ENCODE assay signal across 8 cellular contexts in genomic region chr4:39469429-39470077, GRCh38. TPM values are rescaled to one million over a fixed set of nuclear protein-coding genes. Genes with fewer than 3 reads are reported as not detected.
A peak's percentile ranks its signal among the peaks of the same experiment; 100 is the strongest.
DNase-seq lines count a peak whose midpoint lies in the region; ATAC-seq and TF ChIP-seq lines count a peak whose summit lies in the region.

No MANE protein-coding gene starts in this region.

- no peaks in the 10 kb centered on the region for H4K20me1 ChIP-seq in H9 (ENCODE audit: control insufficient read depth, insufficient read depth, insufficient read length)

- H3K23me2 ChIP-seq in H9 (ENCODE audit: insufficient read length, low read depth, low read length, poor library complexity, severe bottlenecking): no peaks in the 10 kb centered on the region

- H3K36me3 ChIP-seq in colonic mucosa (no peaks in the 10 kb centered on the region), left lung (peaks cover 0 to 36% of the 10 kb centered on the region in 2 donors), suprapubic skin (peaks cover 41% of the 10 kb centered on the region)

- ATAC-seq in activated T-cell treated with anti-CD3 and anti-CD28 coated beads, Interleukin-2, amount 50 U/mL, for 4 hours: peak; percentile 60 to 65
- ATAC-seq in left lung: peak; percentile 96

- H3K4me2 ChIP-seq in H9 (ENCODE audit: insufficient read depth, insufficient read length, low read length): no peak overlapping the region

- H3K79me2 ChIP-seq in H9 (ENCODE audit: insufficient read depth, low read length): no peaks in the 10 kb centered on the region

- intact Hi-C loops in colonic mucosa (cut with DNase I): loop anchor here (5.0 kb wide), 1 partner anchor 508 kb away; the partner anchor contains the start of gene PDS5A
- intact Hi-C loops in left lung (cut with DNase I): no loop called here

- no peak overlapping the region for H2BK15ac ChIP-seq in H9 (ENCODE audit: low read depth, low read length)

- H2AK5ac ChIP-seq in H9 (ENCODE audit: insufficient read length, low read length): no peak overlapping the region

- no peak overlapping the region for H2BK20ac ChIP-seq in H9 (ENCODE audit: low read depth, low read length, poor library complexity, severe bottlenecking)

- no peaks in the 10 kb centered on the region for H3K9me3 Mint-ChIP-seq in activated T-cell treated with anti-CD3 and anti-CD28 coated beads, Interleukin-2, amount 50 U/mL, for 4 hours
- no peaks in the 10 kb centered on the region for H3K9me3 Mint-ChIP-seq in H9

- no peak overlapping the region for H4K5ac ChIP-seq in H9 (ENCODE audit: insufficient read length, low read depth, low read length)

- peaks cover 17% of the 10 kb centered on the region for H3K36me3 Mint-ChIP-seq in activated T-cell treated with anti-CD3 and anti-CD28 coated beads, Interleukin-2, amount 50 U/mL, for 4 hours (ENCODE audit: insufficient read depth)
- peaks cover 18 to 49% (median 40%) of the 10 kb centered on the region in 3 experiments for H3K36me3 Mint-ChIP-seq in H9 (ENCODE audit: insufficient read depth in 1 of 3, low read depth in 3 of 3)

- H3K14ac ChIP-seq in H9 (ENCODE audit: insufficient read depth, low read length): no peak overlapping the region

- no peak overlapping the region for H2BK5ac ChIP-seq in H9 (ENCODE audit: insufficient read length, low read length)

- H3K9ac ChIP-seq in H9 (ENCODE audit: extremely low read depth, insufficient read length, low read length): no peak overlapping the region
- H3K9ac ChIP-seq in colonic mucosa (ENCODE audit: low read depth in 2 of 2, low read length in 2 of 2): no peak overlapping the region

- no peaks in the 10 kb centered on the region for H3K27me3 Mint-ChIP-seq in activated T-cell treated with anti-CD3 and anti-CD28 coated beads, Interleukin-2, amount 50 U/mL, for 4 hours (ENCODE audit: low read depth)
- no peaks in the 10 kb centered on the region for H3K27me3 Mint-ChIP-seq in H9 (ENCODE audit: low read depth)

- no peaks in the 10 kb centered on the region for H3K4me1 ChIP-seq in H9 (ENCODE audit: insufficient read depth, low read length)
- no peaks in the 10 kb centered on the region for H3K4me1 ChIP-seq in colonic mucosa
- peaks cover 0 to 9% of the 10 kb centered on the region in 2 donors for H3K4me1 ChIP-seq in left lung
- peaks cover 12% of the 10 kb centered on the region for H3K4me1 ChIP-seq in suprapubic skin

- no peak for TF ChIP-seq POLR2A in suprapubic skin (IDR thresholded peaks at IDR 0.05)

- H3K27ac ChIP-seq in H9 (ENCODE audit: insufficient read length, low read depth, low read length): no peak overlapping the region
- H3K27ac ChIP-seq in colonic mucosa: no peak overlapping the region
- H3K27ac ChIP-seq in left lung: peak overlapping the region; percentile 35 to 69
- H3K27ac ChIP-seq in suprapubic skin: peak overlapping the region; percentile 45

- WGBS in H9 (ENCODE audit: extremely low coverage, insufficient read length, low lambda C conversion rate): no CpG with 5 or more reads among the region's 4 CpGs
- WGBS in suprapubic skin: 54% methylated on average over 4 of the region's 4 CpGs

- no peaks in the 10 kb centered on the region for H3K27me3 ChIP-seq in H9 (ENCODE audit: insufficient read depth, low read length)
- H3K27me3 ChIP-seq in colonic mucosa: no peaks in the 10 kb centered on the region
- H3K27me3 ChIP-seq in left lung: no peaks in the 10 kb centered on the region
- H3K27me3 ChIP-seq in suprapubic skin: no peaks in the 10 kb centered on the region

- H3K56ac ChIP-seq in H9 (ENCODE audit: insufficient read length, low read depth, low read length): no peak overlapping the region

- peak overlapping the region; percentile 82 to 93 (median 92); a peak in 4 of 7 replicates for H3K27ac Mint-ChIP-seq in H9

- no peak overlapping the region for H3K18ac ChIP-seq in H9 (ENCODE audit: insufficient read length, low read depth, low read length)

- no peak overlapping the region for H3K4me3 Mint-ChIP-seq in activated T-cell treated with anti-CD3 and anti-CD28 coated beads, Interleukin-2, amount 50 U/mL, for 4 hours
- H3K4me3 Mint-ChIP-seq in H9: no peak overlapping the region; a peak in 1 of 5 replicates

- no peak overlapping the region for H2AFZ ChIP-seq in H9 (ENCODE audit: low read length)

- no peaks in the 10 kb centered on the region for H3K79me1 ChIP-seq in H9 (ENCODE audit: insufficient read depth, low read depth, low read length, poor library complexity, severe bottlenecking)

- no peak overlapping the region for H4K91ac ChIP-seq in H9 (ENCODE audit: insufficient read length, low read depth, low read length)

- DNase-seq in activated T-cell treated with anti-CD3 and anti-CD28 coated beads, Interleukin-2, amount 50 U/mL, for 4 hours: no peak
- DNase-seq in activated T-cell treated with anti-CD3 and anti-CD28 coated beads for 4 hours (no peak), H9 (peak; percentile 70), M059J (ENCODE audit: low read depth) (peak; percentile 85), SHP77 (lab: John Stamatoyannopoulos, UW) (peak; percentile 25 to 32), colonic mucosa (peak; percentile 46), left lung (no peak), suprapubic skin (ENCODE audit: low spot score in 2 of 2) (no peak)

- no peak overlapping the region for H3K23ac ChIP-seq in H9 (ENCODE audit: insufficient read length, low read depth, low read length)

- H2BK120ac ChIP-seq in H9 (ENCODE audit: low read depth, low read length, poor library complexity, severe bottlenecking): no peak overlapping the region

- H4K8ac ChIP-seq in H9 (replicated peaks; ENCODE audit: insufficient read length, low read depth, low read length): no peak overlapping the region

- H3K4me1 Mint-ChIP-seq in activated T-cell treated with anti-CD3 and anti-CD28 coated beads, Interleukin-2, amount 50 U/mL, for 4 hours (ENCODE audit: low read depth): peaks cover 4% of the 10 kb centered on the region
- peaks cover 2 to 4% of the 10 kb centered on the region in 2 experiments; a peak in 1 of 4 replicates for H3K4me1 Mint-ChIP-seq in H9

- H3K4me3 ChIP-seq in colonic mucosa: no peak overlapping the region
- no peak overlapping the region for H3K4me3 ChIP-seq in left lung
- no peak overlapping the region for H3K4me3 ChIP-seq in suprapubic skin

- TF ChIP-seq CTCF in H9 (conservative IDR thresholded peaks at IDR 0.05) (peak; percentile 93), colonic mucosa (IDR thresholded peaks at IDR 0.05) (peak; percentile 69), left lung (IDR thresholded peaks at IDR 0.05) (peak; percentile 77 to 80), suprapubic skin (IDR thresholded peaks at IDR 0.05) (peak; percentile 70 to 72)

- H3K9me3 ChIP-seq in H9 (ENCODE audit: control insufficient read depth, low read depth, low read length) (no peaks in the 10 kb centered on the region), colonic mucosa (no peaks in the 10 kb centered on the region), left lung (no peaks in the 10 kb centered on the region), suprapubic skin (no peaks in the 10 kb centered on the region)

- no peak overlapping the region for H3T11ph ChIP-seq in H9 (ENCODE audit: low read length)

- H3K4ac ChIP-seq in H9 (ENCODE audit: low read depth, low read length): no peak overlapping the region

- TF ChIP-seq EP300 in suprapubic skin (IDR thresholded peaks at IDR 0.05): no peak

- H2BK12ac ChIP-seq in H9 (ENCODE audit: insufficient read length, low read depth, low read length): no peak overlapping the region

RNA-seq across cellular contexts. Expression of gene LIAS, which starts 10.7 kb away (rescaled TPM):
- 10 to 100 TPM; 36.2 to 38.7 (median 36.5) TPM for total RNA-seq in activated T-cell treated with anti-CD3 and anti-CD28 coated beads, Interleukin-2, amount 50 U/mL, for 4 hours
- 18.5 and 19.9 TPM in 2 replicates for total RNA-seq in H9 (2021)
- total RNA-seq in M059J (2014; rRNA removed; shearing (Covaris generic)): 6.7 and 10.4 TPM in 2 replicates
- 10 to 100 TPM; 21.1 to 28.3 TPM for total RNA-seq in colonic mucosa
- 10 to 100 TPM in 1 of 2 donors, 1 to 10 TPM in 1; 9.6 to 11.0 TPM for total RNA-seq in left lung
- total RNA-seq in suprapubic skin: 10 to 100 TPM in 3 of 4 donors, 1 to 10 TPM in 1; 8.9 to 21.4 (median 19.0) TPM

RNA-seq across cellular contexts. Expression of gene RPL9, which starts 10.8 kb away (rescaled TPM):
- total RNA-seq in activated T-cell treated with anti-CD3 and anti-CD28 coated beads, Interleukin-2, amount 50 U/mL, for 4 hours: 1,000 to 10,000 TPM; 2,182 to 2,398 (median 2,351) TPM
- 1,871 and 1,888 TPM in 2 replicates for total RNA-seq in H9 (2021)
- 1,320 and 3,545 TPM in 2 replicates for total RNA-seq in M059J (2014; rRNA removed; shearing (Covaris generic))
- 1,000 to 10,000 TPM; 1,123 to 1,383 TPM for total RNA-seq in colonic mucosa
- 1,000 to 10,000 TPM in 1 of 2 donors, 100 to 1,000 TPM in 1; 974 to 1,439 TPM for total RNA-seq in left lung
- 1,000 to 10,000 TPM; 1,970 to 4,157 (median 3,139) TPM for total RNA-seq in suprapubic skin

RNA-seq across cellular contexts. Expression of gene UGDH, which starts 57.7 kb away (rescaled TPM):
- total RNA-seq in activated T-cell treated with anti-CD3 and anti-CD28 coated beads, Interleukin-2, amount 50 U/mL, for 4 hours: 10 to 100 TPM; 21.6 to 26.2 (median 23.2) TPM
- 104 and 109 TPM in 2 replicates for total RNA-seq in H9 (2021)
- total RNA-seq in M059J (2014; rRNA removed; shearing (Covaris generic)): 61.2 and 83.3 TPM in 2 replicates
- total RNA-seq in colonic mucosa: 100 to 1,000 TPM; 265 to 328 TPM
- 100 to 1,000 TPM in 1 of 2 donors, 10 to 100 TPM in 1; 62.8 to 104 TPM for total RNA-seq in left lung
- total RNA-seq in suprapubic skin: 10 to 100 TPM; 20.6 to 28.7 (median 24.3) TPM

Comparison
In these comparisons a context has a peak if more than half of its experiments do, and no peak if none do; other contexts are left out.
1. DNase-seq: peak in H9 (single experiment), M059J (single experiment), SHP77 (2 of 2) and colonic mucosa (single experiment); none in activated T-cell treated with anti-CD3 and anti-CD28 coated beads, Interleukin-2, amount 50 U/mL, for 4 hours (single experiment), activated T-cell treated with anti-CD3 and anti-CD28 coated beads for 4 hours (single experiment), left lung (0 of 2) and suprapubic skin (0 of 2).
2. H3K27ac ChIP-seq: peak in left lung (2 of 2) and suprapubic skin (single experiment); none in H9 (single experiment) and colonic mucosa (single experiment).
3. Peak in every context shown above with its lines, with median percentiles within 50 percentile points of each other: CTCF ChIP-seq.